8 cellular contexts compared by ENCODE assay signal in the genomic region with DNA sequence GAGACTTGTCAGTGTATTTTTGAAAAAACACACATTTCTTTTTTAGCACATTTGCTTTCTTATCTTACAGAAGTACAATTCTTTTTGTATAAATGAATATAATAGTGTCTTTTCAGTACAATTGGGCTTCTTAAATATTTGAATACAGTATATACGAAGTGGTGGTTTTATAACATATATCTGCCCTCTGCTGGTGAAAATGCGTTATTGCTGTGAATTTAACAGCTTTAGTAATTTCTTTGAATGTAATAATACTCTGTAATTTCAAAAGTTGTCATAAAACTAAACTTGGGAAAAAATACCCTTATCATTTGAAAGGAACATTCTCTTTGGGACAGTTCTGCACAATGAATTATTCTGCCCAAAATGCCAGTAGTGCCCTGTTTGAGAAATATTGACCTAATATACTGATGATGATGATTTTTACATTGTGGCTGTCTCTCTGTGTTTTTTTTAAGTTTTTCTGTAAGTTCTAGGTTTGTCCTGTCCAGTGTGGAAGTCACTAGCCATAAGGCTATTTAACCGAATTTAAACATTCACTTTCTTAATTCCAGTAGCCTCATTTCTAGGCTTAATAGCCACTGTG. TPM values are rescaled to one million over a fixed set of nuclear protein-coding genes. Genes with fewer than 3 reads are reported as not detected.
DNase-seq lines count a peak whose midpoint lies in the region; ATAC-seq and TF ChIP-seq lines count a peak whose summit lies in the region.

No MANE protein-coding gene starts in this region.

- H3K27me3 ChIP-seq in mammary epithelial cell (ENCODE audit: insufficient read depth, low read length) (no peaks in the 10 kb centered on the region), right lobe of liver (no peaks in the 10 kb centered on the region)

- CTCF ChIA-PET in mammary epithelial cell (lab: Charles Lee; ENCODE audit: low non-redundant PET): interaction anchor here (0.6 to 1.0 kb wide), 4 partner anchors 9 to 166 kb away, joined by 3 to 20 read pairs (median 4); no protein-coding TSS in a partner anchor

- no peak overlapping the region for H3K27ac ChIP-seq in C4-2B
- no peak overlapping the region for H3K27ac ChIP-seq in mammary epithelial cell (ENCODE audit: insufficient read depth, low read depth, low read length)
- no peak overlapping the region for H3K27ac ChIP-seq in right lobe of liver

- dilution Hi-C loops in mammary epithelial cell (cut with HindIII; ENCODE audit: low sequenced_read_pairs): no loop called here

- no peak for TF ChIP-seq POLR2A in right lobe of liver (IDR thresholded peaks at IDR 0.05)

- in situ Hi-C loops in mammary epithelial cell (cut with MboI; ENCODE audit: low sequenced_read_pairs in 2 of 2): loop anchor here in 1 of 2 donors (10.0 kb wide), 1 partner anchor 382 kb away; a partner anchor contains a TSS

- 5% methylated on average over 3 of the region's 3 CpGs for WGBS in mammary epithelial cell (ENCODE audit: low coverage, missing lambda C conversion rate)
- 10% methylated on average over 3 of the region's 3 CpGs for WGBS in right lobe of liver (ENCODE audit: insufficient coverage, low coverage, low lambda C conversion rate, missing lambda C conversion rate)

- H3K36me3 ChIP-seq in mammary epithelial cell (ENCODE audit: insufficient read depth, low read length) (no peaks in the 10 kb centered on the region), right lobe of liver (no peaks in the 10 kb centered on the region)

- BruUV-seq in mammary epithelial cell (replicated peaks; lab: Mats Ljungman, UMichigan): no TSS peak

- intact Hi-C loops in mammary epithelial cell (cut with micrococcal nuclease): loop anchor here (1.0 to 5.0 kb wide), 4 partner anchors 18 to 376 kb away; no protein-coding TSS in a partner anchor
- intact Hi-C loops in right lobe of liver (cut with DNase I): no loop called here

- H2AFZ ChIP-seq in mammary epithelial cell (ENCODE audit: low read depth, low read length): no peak overlapping the region

- H3K4me2 ChIP-seq in mammary epithelial cell (ENCODE audit: insufficient read depth, low read depth, low read length): no peak overlapping the region

- H3K4me3 ChIP-seq in mammary epithelial cell (replicated peaks in 1 of 3; ENCODE audit: insufficient read depth in 1 of 3, low read depth in 2 of 3, low read length in 3 of 3): no peak overlapping the region
- no peak overlapping the region for H3K4me3 ChIP-seq in right lobe of liver

- TF ChIP-seq CTCF in C4-2B (conservative IDR thresholded peaks at IDR 0.05): peak; percentile 76
- TF ChIP-seq CTCF in mammary epithelial cell (conservative IDR thresholded peaks at IDR 0.05 in 1 of 2, IDR thresholded peaks at IDR 0.05 in 1 of 2; ENCODE audit: extremely low read depth in 1 of 2, insufficient read depth in 1 of 2, low read depth in 1 of 2, low read length in 2 of 2): peak; percentile 55 to 75
- TF ChIP-seq CTCF in right lobe of liver (IDR thresholded peaks at IDR 0.05): peak; percentile 70 to 79 (median 73)

- H3K9ac ChIP-seq in mammary epithelial cell (ENCODE audit: insufficient read depth, low read length): no peak overlapping the region

- peaks cover 58% of the 10 kb centered on the region for H3K79me2 ChIP-seq in mammary epithelial cell (ENCODE audit: insufficient read depth, low read length)

- H3K4me1 ChIP-seq in mammary epithelial cell (ENCODE audit: insufficient read depth, low read length): no peaks in the 10 kb centered on the region
- peaks cover 0 to 23% (median 4%) of the 10 kb centered on the region in 4 donors for H3K4me1 ChIP-seq in right lobe of liver

- peak; percentile 22 for DNase-seq in NCI-H226
- peak; percentile 16 for DNase-seq in mammary epithelial cell
- no peak for DNase-seq in right lobe of liver

- H4K20me1 ChIP-seq in mammary epithelial cell (ENCODE audit: insufficient read depth, low read length): no peaks in the 10 kb centered on the region

- ATAC-seq in GM18909 (IDR thresholded peaks at IDR 0.05; ENCODE audit: poor library complexity, unreplicated experiment) (peak; percentile 55), right lobe of liver (peak; percentile 49 to 78 (median 72)), GM21717 (IDR thresholded peaks at IDR 0.05; ENCODE audit: unreplicated experiment) (no peak), HG03442 (IDR thresholded peaks at IDR 0.05; ENCODE audit: unreplicated experiment) (no peak), HG03196 (IDR thresholded peaks at IDR 0.05; ENCODE audit: unreplicated experiment) (no peak)

- H3K9me3 ChIP-seq in mammary epithelial cell (replicated peaks; ENCODE audit: insufficient read depth, low read length): no peaks in the 10 kb centered on the region
- no peaks in the 10 kb centered on the region for H3K9me3 ChIP-seq in right lobe of liver

RNA-seq across cellular contexts. Expression of a gene that starts 19.0 kb away (rescaled TPM):
- total RNA-seq in mammary epithelial cell (10 to 100 TPM; 20.2 to 22.1 TPM), right lobe of liver (10 to 100 TPM in 4 of 6 experiments, 1 to 10 TPM in 2; 9.1 to 16.1 (median 12.2) TPM)
- 15.8 TPM for polyA plus RNA-seq in mammary epithelial cell
- 39.8 TPM for polyA minus RNA-seq in mammary epithelial cell

Comparison
In these comparisons a context has a peak if more than half of its experiments do, and no peak if none do; other contexts are left out.
1. ATAC-seq: peak in GM18909 (single experiment) and right lobe of liver (4 of 4); none in GM21717 (single experiment), HG03442 (single experiment) and HG03196 (single experiment).
2. DNase-seq: peak in NCI-H226 (single experiment) and mammary epithelial cell (single experiment); none in right lobe of liver (0 of 3).
3. Peak in every context shown above with its lines, with median percentiles within 50 percentile points of each other: CTCF ChIP-seq.